Comparison of ENCODE assay signal across 1 cellular context in genomic region chr6:108557494-108558371, GRCh38.
TF ChIP-seq lines count a peak whose summit lies in the region.

No MANE protein-coding gene starts in this region.

TF ChIP-seq in K562, 482 proteins besides CTCF, POLR2A, EP300 and RAD21 (continued from another document and continues in another):
- TF ChIP-seq ZBTB26 (CRISPR knock-in tag; IDR thresholded peaks at IDR 0.05) (peak; percentile 86), CBX8 (IDR thresholded peaks at IDR 0.05; ENCODE audit: borderline replicate concordance, extremely low read depth, low read depth, low read length, poor library complexity, severe bottlenecking) (no peak), ZNF280A (IDR thresholded peaks at IDR 0.05; ENCODE audit: low read depth, partially characterized antibody) (no peak), ETS2 (tag; IDR thresholded peaks at IDR 0.05; ENCODE audit: borderline replicate concordance, poor library complexity, severe bottlenecking) (no peak), SNIP1 (IDR thresholded peaks at IDR 0.05; ENCODE audit: low read depth) (no peak), TARDBP (IDR thresholded peaks at IDR 0.05) (no peak), ESRRA (IDR thresholded peaks at IDR 0.05; ENCODE audit: borderline replicate concordance, low read depth) (no peak), CREM (IDR thresholded peaks at IDR 0.05; ENCODE audit: low read depth) (no peak), TGIF2 (CRISPR knock-in tag; IDR thresholded peaks at IDR 0.05) (no peak), EHMT2 (IDR thresholded peaks at IDR 0.05) (no peak), HINFP (tag; conservative IDR thresholded peaks at IDR 0.05; ENCODE audit: low read depth) (no peak), ZNF12 (CRISPR knock-in tag; IDR thresholded peaks at IDR 0.05) (no peak), ZNF347 (CRISPR knock-in tag; IDR thresholded peaks at IDR 0.05; ENCODE audit: low read depth) (no peak), NFRKB (IDR thresholded peaks at IDR 0.05; ENCODE audit: low read depth) (0 out of 2 replicates have a peak, but pooled peaks have one; percentile 43), PTBP1 (IDR thresholded peaks at IDR 0.05; ENCODE audit: low read depth, low read length) (no peak), FOXP1 (CRISPR knock-in tag; IDR thresholded peaks at IDR 0.05) (no peak), ZNF311 (CRISPR knock-in tag; IDR thresholded peaks at IDR 0.05) (no peak), E2F3 (CRISPR knock-in tag; IDR thresholded peaks at IDR 0.05) (peak; percentile 72), PML (IDR thresholded peaks at IDR 0.05; ENCODE audit: low read length) (no peak), TAF9B (IDR thresholded peaks at IDR 0.05; ENCODE audit: partially characterized antibody) (no peak), KDM4B (IDR thresholded peaks at IDR 0.05; ENCODE audit: borderline replicate concordance in 2 of 2, low read depth in 1 of 2) (no peak), U2AF2 (optimal IDR thresholded peaks at IDR 0.05; ENCODE audit: low read depth, low read length) (no peak), JUND (IDR thresholded peaks at IDR 0.05; ENCODE audit: borderline replicate concordance, low read depth, low read length) (no peak), JUND (tag; IDR thresholded peaks at IDR 0.05; ENCODE audit: borderline replicate concordance, low read depth, low read length) (no peak), TCF7L2 (IDR thresholded peaks at IDR 0.05; ENCODE audit: low read depth, low read length) (no peak), ZBTB33 (CRISPR knock-in tag; IDR thresholded peaks at IDR 0.05) (no peak), C11orf30 (IDR thresholded peaks at IDR 0.05; ENCODE audit: low read depth) (no peak), ZNF586 (CRISPR knock-in tag; conservative IDR thresholded peaks at IDR 0.05) (no peak), E4F1 (CRISPR knock-in tag; IDR thresholded peaks at IDR 0.05; ENCODE audit: borderline replicate concordance) (no peak), HNRNPK (IDR thresholded peaks at IDR 0.05; ENCODE audit: low read depth, low read length, poor library complexity, severe bottlenecking) (no peak), ZNF695 (CRISPR knock-in tag; IDR thresholded peaks at IDR 0.05) (no peak), HDAC6 (IDR thresholded peaks at IDR 0.05; ENCODE audit: low read depth, low read length) (no peak), DPF2 (IDR thresholded peaks at IDR 0.05) (no peak), ZNF436 (CRISPR knock-in tag; IDR thresholded peaks at IDR 0.05) (no peak), FOSL1 (tag; conservative IDR thresholded peaks at IDR 0.05) (no peak), RBM25 (IDR thresholded peaks at IDR 0.05; ENCODE audit: low read depth, low read length, severe bottlenecking) (no peak), CXXC5 (CRISPR knock-in tag; IDR thresholded peaks at IDR 0.05) (peak; percentile 81), TEAD2 (tag; IDR thresholded peaks at IDR 0.05) (no peak), ZFPM2 (CRISPR knock-in tag; IDR thresholded peaks at IDR 0.05) (no peak), USF1 (CRISPR knock-in tag; IDR thresholded peaks at IDR 0.05) (no peak; the same call in 1 of the 2 replicates), ZNF583 (CRISPR knock-in tag; IDR thresholded peaks at IDR 0.05) (no peak), ZNF239 (CRISPR knock-in tag; IDR thresholded peaks at IDR 0.05) (no peak), SAFB2 (IDR thresholded peaks at IDR 0.05; ENCODE audit: borderline replicate concordance, low read depth, low read length, severe bottlenecking) (no peak), MIER1 (IDR thresholded peaks at IDR 0.05; ENCODE audit: low read depth) (no peak), RBM15 (IDR thresholded peaks at IDR 0.05; ENCODE audit: insufficient read depth, low read length) (no peak), ARID4B (CRISPR knock-in tag; IDR thresholded peaks at IDR 0.05) (0 out of 2 replicates have a peak, but pooled peaks have one; percentile 32), GTF2B (IDR thresholded peaks at IDR 0.05; ENCODE audit: extremely low read depth, insufficient read length) (no peak), ZNF197 (CRISPR knock-in tag; IDR thresholded peaks at IDR 0.05; ENCODE audit: low read depth) (peak; percentile 1; the same call in 1 of the 2 replicates), TSHZ1 (CRISPR knock-in tag; IDR thresholded peaks at IDR 0.05) (no peak), CAMTA2 (CRISPR knock-in tag; conservative IDR thresholded peaks at IDR 0.05) (no peak), FOS (IDR thresholded peaks at IDR 0.05; ENCODE audit: extremely low read depth, insufficient read length) (no peak)
